ENCODE assay signal across 1 cellular context in the genomic region with DNA sequence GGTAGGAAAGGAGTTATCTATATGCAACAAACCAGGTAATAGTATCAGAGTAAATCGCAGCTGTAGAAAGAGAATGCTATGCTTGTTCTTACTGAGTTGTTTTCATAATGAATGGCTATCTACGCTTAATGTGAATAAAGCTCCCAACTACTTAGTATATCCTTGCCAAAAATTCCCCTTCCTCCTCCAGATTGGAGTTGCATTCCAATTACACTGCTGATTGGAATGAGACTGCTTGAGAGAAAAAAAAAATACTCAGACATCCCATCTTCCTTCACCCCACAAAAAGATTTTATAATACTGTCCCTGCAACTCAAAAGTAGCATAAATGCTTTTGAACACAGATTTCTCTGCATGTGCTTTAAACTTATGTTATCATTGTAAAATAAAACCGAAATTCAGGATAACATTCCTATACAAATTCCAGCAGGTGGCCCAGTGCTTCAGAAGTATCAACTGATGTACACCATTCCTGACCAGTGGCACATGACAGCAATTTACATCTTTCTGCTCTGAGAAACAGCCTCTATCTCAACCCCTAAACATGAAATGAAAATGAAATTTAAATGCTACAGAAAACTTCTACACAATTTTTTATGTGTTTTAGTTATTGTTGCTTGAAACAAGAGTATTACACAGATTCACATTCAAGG.
TF ChIP-seq lines count a peak whose summit lies in the region.

No MANE protein-coding gene starts in this region.

TF ChIP-seq in GM12878, 131 proteins besides CTCF, POLR2A, EP300 and RAD21:
- TF ChIP-seq TBL1XR1 (IDR thresholded peaks at IDR 0.05; ENCODE audit: low read depth, low read length) (no peak), STAT1 (conservative IDR thresholded peaks at IDR 0.05) (no peak), ZBED1 (IDR thresholded peaks at IDR 0.05; ENCODE audit: borderline replicate concordance) (no peak), YY1 (IDR thresholded peaks at IDR 0.05; ENCODE audit: low read depth, low read length) (no peak), RFX5 (IDR thresholded peaks at IDR 0.05; ENCODE audit: low read depth, low read length) (no peak)
